Comparison of ENCODE assay signal across 1 cellular context in genomic region chr20:36052117-36052513, GRCh38.
TF ChIP-seq lines count a peak whose summit lies in the region.

No MANE protein-coding gene starts in this region.

TF ChIP-seq in H1, 55 proteins besides CTCF, POLR2A, EP300 and RAD21 (continued from another document):
- no peak for TF ChIP-seq CHD7 (IDR thresholded peaks at IDR 0.05; ENCODE audit: insufficient replicate concordance, low read length)
TF ChIP-seq in H1: peak in this region for 0.
